27 cellular contexts compared by ENCODE assay signal in the genomic region with DNA sequence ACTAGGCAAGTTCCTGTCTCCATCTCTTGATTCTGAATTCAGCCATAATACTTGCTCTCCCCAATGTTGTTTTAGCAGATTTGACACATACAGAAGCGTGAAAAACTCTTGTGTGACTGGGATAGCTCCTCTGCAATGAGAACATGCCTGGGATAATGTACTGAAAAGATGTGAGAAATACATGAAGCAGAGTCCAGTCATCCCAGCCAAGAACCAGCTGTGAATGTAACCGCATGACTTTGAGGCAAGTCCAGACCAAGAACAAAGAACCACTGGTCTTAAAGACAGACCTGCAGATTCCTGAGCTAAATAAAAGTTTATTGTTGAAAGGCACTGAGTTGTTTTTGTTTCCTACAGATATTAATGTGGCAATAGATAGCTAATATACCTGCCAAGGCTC.
DNase-seq lines count a peak whose midpoint lies in the region; ATAC-seq and TF ChIP-seq lines count a peak whose summit lies in the region.
"Had no signal": no experiment of that assay in that cellular context is flagged by ENCODE, and none has a peak within 500 bp of the region (broad histone marks: within the 10 kb centered on the region; RNA-seq: fewer than 3 reads in every experiment).

No MANE protein-coding gene starts in this region.

- BruUV-seq in mammary epithelial cell (replicated peaks; lab: Mats Ljungman, UMichigan) (no TSS peak), MCF 10A (replicated peaks; lab: Mats Ljungman, UMichigan) (no TSS peak)

- POLR2A ChIA-PET in MCF 10A (lab: Yijun Ruan, JAX): interaction anchor here (0.7 kb wide), 1 partner anchor 444 kb away, joined by 3 read pairs; no protein-coding TSS in a partner anchor

- ATAC-seq in left ventricle myocardium superior (peak; percentile 86), psoas muscle (no peak)

- intact Hi-C loops in mammary epithelial cell (cut with micrococcal nuclease): loop anchor here (1.0 to 5.0 kb wide), 5 partner anchors 127 to 823 kb away; a partner anchor contains a TSS
- intact Hi-C loops in MCF 10A (cut with micrococcal nuclease): loop anchor here (2.0 kb wide), 2 partner anchors 499 to 611 kb away; a partner anchor contains a TSS
- intact Hi-C loops in left ventricle myocardium superior (cut with micrococcal nuclease): loop anchor here (2.0 kb wide), 1 partner anchor 445 kb away; no protein-coding TSS in a partner anchor
- intact Hi-C loops in psoas muscle (cut with DNase I): no loop called here

- peaks cover 6% of the 10 kb centered on the region for H3K4me1 Mint-ChIP-seq in MCF 10A (ENCODE audit: insufficient read depth, unreplicated experiment)
- H3K4me1 Mint-ChIP-seq: CD4-positive, alpha-beta memory T cell had no signal

- no peaks in the 10 kb centered on the region for H3K36me3 ChIP-seq in mammary epithelial cell (ENCODE audit: insufficient read depth, low read length)
- H3K36me3 ChIP-seq in psoas muscle (ENCODE audit: insufficient read depth in 1 of 2, low read depth in 1 of 2): no peaks in the 10 kb centered on the region
- H3K36me3 ChIP-seq: BLaER1 treated with 17β-estradiol and CSF1 and Interleukin-3, amounts not matched to agents 10 nM and 100 nM; Peyer's patch had no signal

- H3K27ac ChIP-seq in mammary epithelial cell (ENCODE audit: insufficient read depth, low read depth, low read length) (no peak overlapping the region), psoas muscle (no peak overlapping the region)
- H3K27ac ChIP-seq: 22Rv1; BLaER1 treated with 17β-estradiol and CSF1 and Interleukin-3, amounts not matched to agents 10 nM and 100 nM; GM23248; Peyer's patch had no signal

- H3K27ac Mint-ChIP-seq in MCF 10A (ENCODE audit: low read depth, unreplicated experiment): no peak overlapping the region
- H3K27ac Mint-ChIP-seq: CD4-positive, alpha-beta memory T cell; H9; HFFc6 had no signal

- H3K36me3 Mint-ChIP-seq in MCF 10A (ENCODE audit: insufficient read depth, unreplicated experiment): no peaks in the 10 kb centered on the region
- H3K36me3 Mint-ChIP-seq: CD4-positive, alpha-beta memory T cell had no signal

- H4K20me1 ChIP-seq in mammary epithelial cell (ENCODE audit: insufficient read depth, low read length): no peaks in the 10 kb centered on the region
- H4K20me1 ChIP-seq: BLaER1 treated with 17β-estradiol and CSF1 and Interleukin-3, amounts not matched to agents 10 nM and 100 nM had no signal

- DNase-seq in mammary epithelial cell: peak; percentile 86
- DNase-seq in MCF 10A (ENCODE audit: unreplicated experiment): no peak
- peak; percentile 57 for DNase-seq in epithelial cell of esophagus (ENCODE audit: low read depth)
- DNase-seq in left ventricle myocardium superior: no peak
- DNase-seq in stromal cell of bone marrow (ENCODE audit: low read depth): peak; percentile 15
- DNase-seq in NOMO-1 treated with dmso at 0.1 percent for 144 hours (lab: John Stamatoyannopoulos, UW; ENCODE audit: unreplicated experiment): no peak
- DNase-seq in psoas muscle: no peak
- DNase-seq in NCI-H510A treated with DMSO at 0.1 percent for 48 hours (lab: John Stamatoyannopoulos, UW): no peak
- DNase-seq: ACHN; Caco-2; CD4-positive, alpha-beta memory T cell; DMS 273 treated with DMSO at 0.1 percent for 48 hours; DMS79 treated with DMSO at 0.1 percent for 48 hours; GM23248; H9; HFFc6; KBM-7; NCI-H1105; NCI-H146; NCI-H2029 treated with DMSO at 0.1 percent for 48 hours; NCI-H226; NCI-H524; NCI-H774; Peyer's patch; SHP77 had no signal

- H2AFZ ChIP-seq in mammary epithelial cell (ENCODE audit: low read depth, low read length): no peak overlapping the region
- H2AFZ ChIP-seq: GM23248 had no signal

- CTCF ChIA-PET in mammary epithelial cell (lab: Charles Lee; ENCODE audit: low non-redundant PET) (interaction anchor here (0.9 kb wide), 1 partner anchor 444 kb away, joined by 10 read pairs; no protein-coding TSS in a partner anchor), MCF 10A (lab: Yijun Ruan, JAX) (interaction anchor here (0.6 to 6.5 kb wide), 11 partner anchors 11 to 612 kb away, joined by 3 to 47 read pairs (median 3); no protein-coding TSS in a partner anchor)

- TF ChIP-seq CTCF in mammary epithelial cell (conservative IDR thresholded peaks at IDR 0.05 in 1 of 2, IDR thresholded peaks at IDR 0.05 in 1 of 2; ENCODE audit: extremely low read depth in 1 of 2, insufficient read depth in 1 of 2, low read depth in 1 of 2, low read length in 2 of 2): no peak
- TF ChIP-seq CTCF in MCF 10A (IDR thresholded peaks at IDR 0.05; ENCODE audit: unreplicated experiment): no peak
- TF ChIP-seq CTCF in epithelial cell of esophagus (IDR thresholded peaks at IDR 0.05; ENCODE audit: insufficient read depth, low read depth, low read length, missing control alignments): no peak
- TF ChIP-seq CTCF in psoas muscle (IDR thresholded peaks at IDR 0.05): no peak

- peaks cover 14% of the 10 kb centered on the region for H3K27me3 Mint-ChIP-seq in MCF 10A (ENCODE audit: insufficient read depth, unreplicated experiment)
- H3K27me3 Mint-ChIP-seq: CD4-positive, alpha-beta memory T cell had no signal

- no peaks in the 10 kb centered on the region for H3K9me3 ChIP-seq in mammary epithelial cell (replicated peaks; ENCODE audit: insufficient read depth, low read length)
- H3K9me3 ChIP-seq in psoas muscle: no peaks in the 10 kb centered on the region
- H3K9me3 ChIP-seq: BLaER1 treated with 17β-estradiol and CSF1 and Interleukin-3, amounts not matched to agents 10 nM and 100 nM; Caco-2; Peyer's patch had no signal

- no peak overlapping the region for H3K9ac ChIP-seq in mammary epithelial cell (ENCODE audit: insufficient read depth, low read length)
- H3K9ac ChIP-seq: BLaER1 treated with 17β-estradiol and CSF1 and Interleukin-3, amounts not matched to agents 10 nM and 100 nM; GM23248 had no signal

- dilution Hi-C loops in mammary epithelial cell (cut with HindIII; ENCODE audit: low sequenced_read_pairs): no loop called here

- H3K9me3 Mint-ChIP-seq in MCF 10A (ENCODE audit: unreplicated experiment): no peaks in the 10 kb centered on the region
- H3K9me3 Mint-ChIP-seq: CD4-positive, alpha-beta memory T cell had no signal

- in situ Hi-C loops in mammary epithelial cell (cut with MboI; ENCODE audit: low sequenced_read_pairs in 2 of 2): no loop called here

- WGBS in mammary epithelial cell (ENCODE audit: low coverage, missing lambda C conversion rate): 0% methylated on average over 2 of the region's 2 CpGs
- WGBS in psoas muscle, 3 donors: 51 to 61% (median 52%) methylated on average over 2 of the region's 2 CpGs

- H3K4me3 ChIP-seq in mammary epithelial cell (replicated peaks in 1 of 3; ENCODE audit: insufficient read depth in 1 of 3, low read depth in 2 of 3, low read length in 3 of 3): no peak overlapping the region
- no peak overlapping the region for H3K4me3 ChIP-seq in epithelial cell of esophagus (ENCODE audit: low read length)
- H3K4me3 ChIP-seq in psoas muscle: no peak overlapping the region
- H3K4me3 ChIP-seq: BLaER1 treated with 17β-estradiol and CSF1 and Interleukin-3, amounts not matched to agents 10 nM and 100 nM; GM23248; Peyer's patch had no signal

- H3K4me1 ChIP-seq in mammary epithelial cell (ENCODE audit: insufficient read depth, low read length): peaks cover 11% of the 10 kb centered on the region
- peaks cover 3% of the 10 kb centered on the region for H3K4me1 ChIP-seq in psoas muscle
- H3K4me1 ChIP-seq: Caco-2, Peyer's patch had no signal

- H3K27me3 ChIP-seq in mammary epithelial cell (ENCODE audit: insufficient read depth, low read length): no peaks in the 10 kb centered on the region
- H3K27me3 ChIP-seq in psoas muscle (ENCODE audit: insufficient read depth in 3 of 3, low read length in 2 of 3): no peaks in the 10 kb centered on the region
- H3K27me3 ChIP-seq: BLaER1 treated with 17β-estradiol and CSF1 and Interleukin-3, amounts not matched to agents 10 nM and 100 nM; Peyer's patch had no signal

- peak overlapping the region; percentile 34 for H3K4me2 ChIP-seq in mammary epithelial cell (ENCODE audit: insufficient read depth, low read depth, low read length)
- H3K4me2 ChIP-seq: BLaER1 treated with 17β-estradiol and CSF1 and Interleukin-3, amounts not matched to agents 10 nM and 100 nM had no signal

- no peaks in the 10 kb centered on the region for H3K79me2 ChIP-seq in mammary epithelial cell (ENCODE audit: insufficient read depth, low read length)

- no peak overlapping the region for H3K4me3 Mint-ChIP-seq in MCF 10A (ENCODE audit: unreplicated experiment)
- H3K4me3 Mint-ChIP-seq: CD4-positive, alpha-beta memory T cell; H9; HFFc6 had no signal

Comparison
In these comparisons a context has a peak if more than half of its experiments do, and no peak if none do; other contexts are left out.
1. DNase-seq: peak in mammary epithelial cell (single experiment), epithelial cell of esophagus (single experiment) and stromal cell of bone marrow (single experiment); none in MCF 10A (single experiment), left ventricle myocardium superior (single experiment), NOMO-1 treated with dmso at 0.1 percent for 144 hours (single experiment), psoas muscle (0 of 2) and NCI-H510A treated with DMSO at 0.1 percent for 48 hours (single experiment).
2. intact Hi-C loops: an anchor here in mammary epithelial cell (1.0 to 5.0 kb wide), MCF 10A (2.0 kb wide) and left ventricle myocardium superior (2.0 kb wide); none called in psoas muscle.